29 cellular contexts compared by ENCODE assay signal in genomic region chr13:41523396-41523795, GRCh38.
"Had no signal": no experiment of that assay in that cellular context is flagged by ENCODE, and none has a peak within 500 bp of the region (broad histone marks: within the 10 kb centered on the region; RNA-seq: fewer than 3 reads in every experiment).

No MANE protein-coding gene starts in this region.

- H3K4me3 ChIP-seq: coronary artery, dorsolateral prefrontal cortex had no signal

- H3K36me3 Mint-ChIP-seq: activated naive CD8-positive, alpha-beta T cell had no signal

- H3K27me3 ChIP-seq: brain microvascular endothelial cell, dorsolateral prefrontal cortex had no signal

- H3K27ac ChIP-seq: brain microvascular endothelial cell, coronary artery, dorsolateral prefrontal cortex had no signal

- H3K27ac Mint-ChIP-seq: activated CD4-positive, alpha-beta T cell treated with anti-CD3 and anti-CD28 coated beads for 36 hours; activated CD4-positive, alpha-beta T cell treated with anti-CD3 and anti-CD28 coated beads, Interleukin-2, amount 10 ng/mL, durations not matched to agents 7 days and 5 days; activated CD8-positive, alpha-beta T cell treated with anti-CD3 and anti-CD28 coated beads for 36 hours; activated naive CD8-positive, alpha-beta T cell; activated T-helper 17 cell treated with anti-CD3 and anti-CD28 coated beads, Interleukin-2, amount 50 U/mL, for 72 hours; dendritic cell treated with granulocyte-macrophage colony-stimulating factor and Interleukin-4, amounts not matched to agents 40 ng/mL and 50 ng/mL, for 4 days; endodermal cell; T-helper 17 cell; T-helper 2 cell treated with Interferon-gamma antibody and Interleukin-4, amounts not matched to agents 5 μg/mL and 100 μg/mL, for 36 hours had no signal

- H3K27me3 Mint-ChIP-seq: activated CD4-positive, alpha-beta T cell treated with anti-CD3 and anti-CD28 coated beads for 36 hours; activated CD4-positive, alpha-beta T cell treated with anti-CD3 and anti-CD28 coated beads, Interleukin-2, amount 10 ng/mL, durations not matched to agents 7 days and 5 days; activated CD8-positive, alpha-beta T cell treated with anti-CD3 and anti-CD28 coated beads for 36 hours; activated naive CD8-positive, alpha-beta T cell; activated T-helper 17 cell treated with anti-CD3 and anti-CD28 coated beads, Interleukin-2, amount 50 U/mL, for 72 hours; dendritic cell treated with granulocyte-macrophage colony-stimulating factor and Interleukin-4, amounts not matched to agents 40 ng/mL and 50 ng/mL, for 4 days had no signal

- ATAC-seq: activated CD4-positive, alpha-beta T cell treated with anti-CD3 and anti-CD28 coated beads for 36 hours; activated CD8-positive, alpha-beta T cell treated with anti-CD3 and anti-CD28 coated beads for 36 hours; activated T-cell treated with anti-CD3 and anti-CD28 coated beads, Interleukin-2, amount 50 U/mL, for 4 hours; activated T-helper 17 cell treated with anti-CD3 and anti-CD28 coated beads, Interleukin-2, amount 50 U/mL, for 72 hours; esophagus mucosa; T-helper 17 cell had no signal

- H3K4me1 Mint-ChIP-seq: activated CD4-positive, alpha-beta T cell treated with anti-CD3 and anti-CD28 coated beads for 36 hours; activated CD4-positive, alpha-beta T cell treated with anti-CD3 and anti-CD28 coated beads, Interleukin-2, amount 10 ng/mL, durations not matched to agents 7 days and 5 days; activated T-helper 17 cell treated with anti-CD3 and anti-CD28 coated beads, Interleukin-2, amount 50 U/mL, for 72 hours; central memory CD8-positive, alpha-beta T cell; T-helper 17 cell had no signal

- H3K36me3 ChIP-seq: brain microvascular endothelial cell had no signal

- H3K9me3 Mint-ChIP-seq: activated CD4-positive, alpha-beta T cell treated with anti-CD3 and anti-CD28 coated beads, Interleukin-2, amount 10 ng/mL, durations not matched to agents 7 days and 5 days; activated CD8-positive, alpha-beta T cell treated with anti-CD3 and anti-CD28 coated beads for 36 hours; activated T-cell treated with anti-CD3 and anti-CD28 coated beads, Interleukin-2, amount 50 U/mL, for 4 hours; activated T-helper 17 cell treated with anti-CD3 and anti-CD28 coated beads, Interleukin-2, amount 50 U/mL, for 72 hours; central memory CD8-positive, alpha-beta T cell; dendritic cell treated with granulocyte-macrophage colony-stimulating factor and Interleukin-4, amounts not matched to agents 40 ng/mL and 50 ng/mL, for 4 days; endodermal cell; T-helper 2 cell treated with Interferon-gamma antibody and Interleukin-4, amounts not matched to agents 5 μg/mL and 100 μg/mL, for 36 hours had no signal

- DNase-seq: activated CD4-positive, alpha-beta T cell treated with anti-CD3 and anti-CD28 coated beads for 36 hours; activated CD4-positive, alpha-beta T cell treated with anti-CD3 and anti-CD28 coated beads, Interleukin-2, amount 10 ng/mL, durations not matched to agents 7 days and 5 days; activated CD4-positive, alpha-beta T cell treated with anti-CD3 and anti-CD28 coated beads, Interleukin-2, amount 50 U/mL, for 48 hours; activated CD4-positive, CD25-positive, alpha-beta regulatory T cell; activated CD4-positive, CD25-positive, alpha-beta regulatory T cell treated with anti-CD3 and anti-CD28 coated beads, Interleukin-2, amount 50 U/mL, for 72 hours; activated CD8-positive, alpha-beta memory T cell treated with anti-CD3 and anti-CD28 coated beads for 24 hours; activated CD8-positive, alpha-beta T cell treated with anti-CD3 and anti-CD28 coated beads for 36 hours; activated effector memory CD4-positive, alpha-beta T cell treated with Interleukin-2 at 50 U/mL for 16 hours; activated gamma-delta T cell treated with Interleukin-2 at 50 U/mL for 16 hours; activated naive CD4-positive, alpha-beta T cell treated with anti-CD3 and anti-CD28 coated beads, Interleukin-2, amount 50 U/mL, for 16 hours; activated naive CD4-positive, alpha-beta T cell treated with Interleukin-2 at 50 U/mL for 16 hours; activated T-cell treated with anti-CD3 and anti-CD28 coated beads, Interleukin-2, amount 50 U/mL, for 4 hours; amniotic stem cell; anterior cingulate cortex; brain microvascular endothelial cell; dorsolateral prefrontal cortex; effector memory CD4-positive, alpha-beta T cell; endodermal cell; foreskin fibroblast; head of caudate nucleus; T-helper 17 cell; T1000 had no signal

- H3K4me3 Mint-ChIP-seq: activated CD4-positive, alpha-beta T cell treated with anti-CD3 and anti-CD28 coated beads for 36 hours; activated CD4-positive, alpha-beta T cell treated with anti-CD3 and anti-CD28 coated beads, Interleukin-2, amount 10 ng/mL, durations not matched to agents 7 days and 5 days; activated CD8-positive, alpha-beta T cell treated with anti-CD3 and anti-CD28 coated beads for 36 hours; activated naive CD8-positive, alpha-beta T cell; activated T-cell treated with anti-CD3 and anti-CD28 coated beads, Interleukin-2, amount 50 U/mL, for 4 hours; activated T-helper 17 cell treated with anti-CD3 and anti-CD28 coated beads, Interleukin-2, amount 50 U/mL, for 72 hours; central memory CD8-positive, alpha-beta T cell; dendritic cell treated with granulocyte-macrophage colony-stimulating factor and Interleukin-4, amounts not matched to agents 40 ng/mL and 50 ng/mL, for 4 days; endodermal cell; T-helper 17 cell; T-helper 2 cell treated with Interferon-gamma antibody and Interleukin-4, amounts not matched to agents 5 μg/mL and 100 μg/mL, for 36 hours had no signal
